ENCODE assay signal across 22 cellular contexts in the genomic region with DNA sequence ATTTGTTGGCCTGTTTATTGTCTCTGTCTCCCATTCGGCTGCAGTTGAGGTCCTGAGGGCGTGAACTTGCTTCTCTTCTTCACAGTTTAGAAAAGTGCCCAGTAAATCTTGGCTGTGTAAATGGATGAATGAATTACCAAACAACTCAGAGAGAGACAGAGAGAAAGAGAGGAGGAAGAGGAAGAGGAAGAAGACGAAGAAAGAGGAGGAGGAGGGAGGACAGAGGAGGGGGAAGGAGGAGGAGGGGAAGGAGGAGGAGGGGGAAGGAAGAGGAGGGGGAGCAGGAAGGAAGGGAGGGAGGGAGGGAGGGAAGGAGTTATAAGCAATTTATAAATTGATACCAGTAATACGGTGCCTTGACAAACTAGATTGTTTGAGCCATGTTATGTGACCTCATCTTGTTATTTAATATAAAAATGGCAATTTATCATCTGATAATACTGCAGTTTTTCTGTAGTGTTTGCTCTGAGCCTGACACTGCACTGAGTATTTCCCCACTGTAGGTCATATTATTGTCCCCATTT. TPM values are rescaled to one million over a fixed set of nuclear protein-coding genes. Genes with fewer than 3 reads are reported as not detected.
DNase-seq lines count a peak whose midpoint lies in the region; ATAC-seq and TF ChIP-seq lines count a peak whose summit lies in the region.
"Had no signal": no experiment of that assay in that cellular context is flagged by ENCODE, and none has a peak within 500 bp of the region (broad histone marks: within the 10 kb centered on the region; RNA-seq: fewer than 3 reads in every experiment).

No MANE protein-coding gene starts in this region.

- TF ChIP-seq CTCF in CD14-positive monocyte (IDR thresholded peaks at IDR 0.05), result no peak
- no peak for TF ChIP-seq CTCF in IMR-90 (conservative IDR thresholded peaks at IDR 0.05; ENCODE audit: low read depth, low read length)
- no peak for TF ChIP-seq CTCF in OCI-LY7 (conservative IDR thresholded peaks at IDR 0.05; ENCODE audit: low read length)

- H2BK20ac ChIP-seq in IMR-90 (ENCODE audit: low read depth, low read length), result peak overlapping the region; percentile 82; the same call in 1 of the 2 replicates

- peaks cover 0 to 2% (median 0%) of the 10 kb centered on the region in 7 donors for H3K9me3 Mint-ChIP-seq in CD14-positive monocyte
- H3K9me3 Mint-ChIP-seq: T-cell had no signal

- H2BK5ac ChIP-seq in IMR-90 (ENCODE audit: low read depth, low read length, poor library complexity, severe bottlenecking) (no peak overlapping the region), neuronal stem cell (ENCODE audit: low read length) (no peak overlapping the region)

- H4K8ac ChIP-seq in IMR-90 (ENCODE audit: low read depth in 2 of 2, low read length in 2 of 2) (no peak overlapping the region), neuronal stem cell (ENCODE audit: low read depth, low read length) (no peak overlapping the region)

- no peak for TF ChIP-seq RAD21 in IMR-90 (IDR thresholded peaks at IDR 0.05; ENCODE audit: low read length)

- peaks cover 55% of the 10 kb centered on the region for H3K4me1 Mint-ChIP-seq in CD14-positive monocyte

- H2AK5ac ChIP-seq in IMR-90 (ENCODE audit: low read depth, low read length) (peak overlapping the region; percentile 27; the same call in 1 of the 2 replicates), neuronal stem cell (ENCODE audit: low read depth, low read length) (no peak overlapping the region)

- intact Hi-C loops in CD14-positive monocyte (cut with micrococcal nuclease), result loop anchor here in 1 of 2 donors (5.0 kb wide), 1 partner anchor 33 kb away; no protein-coding TSS in a partner anchor
- intact Hi-C loops in IMR-90 (cut with micrococcal nuclease), result no loop called here
- intact Hi-C loops in OCI-LY7 (cut with micrococcal nuclease; ENCODE audit: unreplicated experiment), result no loop called here
- intact Hi-C loops in cardiac septum (cut with DNase I), result no loop called here

- H2BK12ac ChIP-seq in neuronal stem cell (ENCODE audit: low read length), result no peak overlapping the region

- H3K9ac ChIP-seq in IMR-90 (ENCODE audit: low read depth, low read length) (no peak overlapping the region), neuronal stem cell (ENCODE audit: low read depth, low read length, poor library complexity) (no peak overlapping the region)

- 50% methylated on average over 1 of the region's 4 CpGs; no CpG with 5 or more reads in 1 of the 2 experiments for WGBS in IMR-90 (ENCODE audit: extremely low coverage in 2 of 2, insufficient read length in 1 of 2), 2 experiments
- WGBS in neuronal stem cell (ENCODE audit: extremely low coverage in 2 of 2, insufficient read length in 2 of 2, insufficient replicate concordance in 1 of 2), 2 donors, result no CpG with 5 or more reads among the region's 4 CpGs

- H3K9me1 ChIP-seq in IMR-90 (ENCODE audit: insufficient read depth, low read length), result peaks cover 15% of the 10 kb centered on the region

- H3K56ac ChIP-seq in IMR-90 (ENCODE audit: extremely low read depth, insufficient read depth, low read length), result no peak overlapping the region

- peak overlapping the region; percentile 9; the same call in 1 of the 2 replicates for H4K91ac ChIP-seq in IMR-90 (ENCODE audit: insufficient read depth, low read depth, low read length)
- H4K91ac ChIP-seq in neuronal stem cell (ENCODE audit: low read depth, low read length, poor library complexity), result no peak overlapping the region

- in situ Hi-C loops in IMR-90 (cut with MboI; ENCODE audit: low sequenced_read_pairs), result no loop called here

- CTCF ChIA-PET in IMR-90 (lab: Yijun Ruan, JAX), result no interaction called here
- CTCF ChIA-PET in OCI-LY7 (lab: Charles Lee; ENCODE audit: unreplicated experiment), result interaction anchor here (0.9 kb wide), 1 partner anchor 33 kb away, joined by 3 read pairs; no protein-coding TSS in a partner anchor

- H3K36me3 ChIP-seq in IMR-90 (ENCODE audit: control insufficient read depth, insufficient read depth, low read length) (no peaks in the 10 kb centered on the region), OCI-LY7 (ENCODE audit: insufficient read depth, low read length) (no peaks in the 10 kb centered on the region), neuronal stem cell (replicated peaks in 1 of 2; ENCODE audit: control insufficient read depth in 2 of 2, insufficient read depth in 2 of 2, low read length in 2 of 2) (no peaks in the 10 kb centered on the region)

- H3K79me1 ChIP-seq in IMR-90 (ENCODE audit: low read depth in 1 of 2, low read length in 2 of 2) (no peaks in the 10 kb centered on the region), neuronal stem cell (ENCODE audit: low read depth, low read length) (no peaks in the 10 kb centered on the region)

- no peak overlapping the region for H3K4me3 ChIP-seq in IMR-90 (ENCODE audit: insufficient read depth, low read depth, low read length)
- H3K4me3 ChIP-seq in OCI-LY7 (ENCODE audit: low read depth, low read length, poor library complexity, severe bottlenecking), result no peak overlapping the region
- no peak overlapping the region for H3K4me3 ChIP-seq in neuronal stem cell (ENCODE audit: low read length in 2 of 2)

- peak overlapping the region; percentile 97 to 100 (median 99) for H3K27ac Mint-ChIP-seq in CD14-positive monocyte

- H3K18ac ChIP-seq in IMR-90 (ENCODE audit: low read depth, low read length) (no peak overlapping the region), neuronal stem cell (ENCODE audit: low read length) (no peak overlapping the region)

- H3K4me3 Mint-ChIP-seq in CD14-positive monocyte, result peak overlapping the region in 1 of 2 donors; percentile 29
- H3K4me3 Mint-ChIP-seq: T-cell had no signal

- ATAC-seq in IMR-90 (ENCODE audit: low read depth) (no peak), HG02870 (IDR thresholded peaks at IDR 0.05; ENCODE audit: unreplicated experiment) (no peak), HG03196 (IDR thresholded peaks at IDR 0.05; ENCODE audit: unreplicated experiment) (no peak)
- ATAC-seq: Right ventricle myocardium inferior, T-cell had no signal

- H2AK9ac ChIP-seq in IMR-90 (replicated peaks; ENCODE audit: low read depth, low read length, poor library complexity), result no peak overlapping the region

- H3K4me1 ChIP-seq in IMR-90 (ENCODE audit: control insufficient read depth, insufficient read depth, low read length), result peaks cover 10% of the 10 kb centered on the region
- peaks cover 14% of the 10 kb centered on the region for H3K4me1 ChIP-seq in OCI-LY7 (ENCODE audit: insufficient read depth, low read length, poor library complexity, severe bottlenecking)
- H3K4me1 ChIP-seq in neuronal stem cell (ENCODE audit: control insufficient read depth in 2 of 2, insufficient read depth in 1 of 2, low read depth in 1 of 2, low read length in 2 of 2), result peaks cover 0 to 2% of the 10 kb centered on the region in 2 donors

- H3K27me3 ChIP-seq in IMR-90 (ENCODE audit: control insufficient read depth, insufficient read depth, low read length), result peaks cover 18% of the 10 kb centered on the region
- peaks cover 0 to 45% (median 0%) of the 10 kb centered on the region in 3 experiments for H3K27me3 ChIP-seq in neuronal stem cell (ENCODE audit: control insufficient read depth in 3 of 3, insufficient read depth in 3 of 3, low read depth in 1 of 3, low read length in 3 of 3)

- H2AFZ ChIP-seq in IMR-90 (replicated peaks; ENCODE audit: low read length, poor library complexity) (no peak overlapping the region), OCI-LY7 (ENCODE audit: low read length) (0 out of 2 replicates have a peak overlapping the region, but pooled peaks have one; percentile 2), neuronal stem cell (ENCODE audit: low read length) (no peak overlapping the region)

- POLR2A ChIA-PET in IMR-90 (lab: Charles Lee; ENCODE audit: unreplicated experiment) (no interaction called here), OCI-LY7 (lab: Charles Lee) (no interaction called here)

- no peaks in the 10 kb centered on the region for H3K9me2 ChIP-seq in OCI-LY7 (ENCODE audit: insufficient read depth, low read length)

- no peaks in the 10 kb centered on the region for H3K79me2 ChIP-seq in OCI-LY7 (ENCODE audit: insufficient read depth, low read depth, low read length)

- H2BK120ac ChIP-seq in IMR-90 (ENCODE audit: low read depth, low read length) (peak overlapping the region; percentile 72), neuronal stem cell (ENCODE audit: low read depth, low read length) (no peak overlapping the region)

- DNase-seq in CD14-positive monocyte (ENCODE audit: low spot score), result no peak
- DNase-seq in IMR-90, result no peak
- DNase-seq in OCI-LY7 (ENCODE audit: low spot score), result no peak
- no peak for DNase-seq in neuronal stem cell (ENCODE audit: low spot score)
- DNase-seq in cardiac septum (ENCODE audit: low spot score), result no peak
- DNase-seq in DMS53 (lab: John Stamatoyannopoulos, UW), result no peak
- DNase-seq: COR-L47, DMS 273 treated with DMSO at 0.1 percent for 48 hours, GF-D8, KBM-7, NCI-H1048, NCI-H1436 treated with DMSO at 0.1 percent for 48 hours, NCI-H2029 treated with DMSO at 0.1 percent for 48 hours, NCI-H2171, NCI-H526, T-cell, T1000 had no signal

- peak overlapping the region; percentile 59; the same call in 1 of the 2 replicates for H3K4ac ChIP-seq in IMR-90 (ENCODE audit: low read depth, low read length)
- H3K4ac ChIP-seq in neuronal stem cell (ENCODE audit: low read length), result no peak overlapping the region

- peaks cover 0 to 4% (median 2%) of the 10 kb centered on the region in 3 donors for H3K27me3 Mint-ChIP-seq in CD14-positive monocyte (ENCODE audit: low read depth in 3 of 3)

- dilution Hi-C loops in IMR-90 (cut with HindIII; ENCODE audit: low sequenced_read_pairs, unreplicated experiment), result no loop called here

- H3K4me2 ChIP-seq in IMR-90 (ENCODE audit: low read depth, low read length), result no peak overlapping the region
- no peak overlapping the region for H3K4me2 ChIP-seq in OCI-LY7 (ENCODE audit: low read length)
- H3K4me2 ChIP-seq in neuronal stem cell (ENCODE audit: insufficient read depth, low read length, poor library complexity, severe bottlenecking), result no peak overlapping the region

- no peak overlapping the region for H4K5ac ChIP-seq in IMR-90 (ENCODE audit: low read depth, low read length)

- H3K27ac ChIP-seq in IMR-90 (ENCODE audit: insufficient read depth, low read length) (no peak overlapping the region), OCI-LY7 (ENCODE audit: low read depth, low read length, poor library complexity, severe bottlenecking) (no peak overlapping the region), neuronal stem cell (replicated peaks; ENCODE audit: low read length) (no peak overlapping the region)

- H3K36me3 Mint-ChIP-seq in CD14-positive monocyte, result peaks cover 79 to 88% of the 10 kb centered on the region in 2 donors
- H3K36me3 Mint-ChIP-seq: T-cell had no signal

- H3K9me3 ChIP-seq in IMR-90 (ENCODE audit: control insufficient read depth, insufficient read depth, low read length) (no peaks in the 10 kb centered on the region), OCI-LY7 (ENCODE audit: low read length) (no peaks in the 10 kb centered on the region), neuronal stem cell (replicated peaks in 1 of 2; ENCODE audit: control insufficient read depth in 2 of 2, insufficient read depth in 1 of 2, low read depth in 1 of 2, low read length in 2 of 2) (no peaks in the 10 kb centered on the region)

- H3K14ac ChIP-seq in IMR-90 (replicated peaks; ENCODE audit: low read depth, low read length) (0 out of 2 replicates have a peak overlapping the region, but pooled peaks have one; percentile 41), neuronal stem cell (ENCODE audit: low read length) (peak overlapping the region; percentile 58)

- BruUV-seq in IMR-90 (replicated peaks; lab: Mats Ljungman, UMichigan) (no TSS peak), OCI-LY7 (replicated peaks; lab: Mats Ljungman, UMichigan) (no TSS peak)

- H4K20me1 ChIP-seq in IMR-90 (ENCODE audit: insufficient read depth, low read length) (peaks cover 9% of the 10 kb centered on the region; the same call in 1 of the 2 replicates), OCI-LY7 (ENCODE audit: insufficient read depth, low read length) (no peaks in the 10 kb centered on the region)

- 0 out of 3 replicates have a peak overlapping the region, but pooled peaks have one; percentile 18 for H2BK15ac ChIP-seq in IMR-90 (ENCODE audit: low read depth, low read length)
- H2BK15ac ChIP-seq in neuronal stem cell (ENCODE audit: low read length), result no peak overlapping the region

- H3K23ac ChIP-seq in IMR-90 (ENCODE audit: low read depth, low read length), result peak overlapping the region; percentile 27; the same call in 1 of the 2 replicates
- no peak overlapping the region for H3K23ac ChIP-seq in neuronal stem cell (ENCODE audit: low read depth, low read length, poor library complexity)

- no peak for TF ChIP-seq POLR2A in IMR-90 (IDR thresholded peaks at IDR 0.05; ENCODE audit: low read depth, low read length)

RNA-seq across cellular contexts. Expression of a gene that starts 18.7 kb away (rescaled TPM):
- 100 to 1,000 TPM; 526 to 688 TPM for polyA plus RNA-seq in CD14-positive monocyte
- not detected in 2 replicates for total RNA-seq in IMR-90 (2012; rRNA removed)
- not detected in 2 replicates for polyA plus RNA-seq in IMR-90 (2012; rRNA removed)
- not detected in 2 replicates for polyA plus RNA-seq in IMR-90 (2012; cell fraction: cytosol; rRNA removed)
- not detected in 2 replicates for polyA plus RNA-seq in IMR-90 (2012; cell fraction: nucleus; rRNA removed; ENCODE audit: low replicate concordance)
- 0.19 TPM in 1 of 2 replicates, not detected in the other for total RNA-seq in OCI-LY7 (2014; rRNA removed; shearing (Covaris generic))
- 2.2 and 3.2 TPM in 2 replicates for total RNA-seq in OCI-LY7 (2022)
- 0.25 TPM for polyA plus RNA-seq in neuronal stem cell (2013, experiment 1 of 2)
- polyA plus RNA-seq in neuronal stem cell (2013, experiment 2 of 2), result 0.14 TPM
- total RNA-seq in cardiac septum, result 5.5 TPM
- total RNA-seq: Daoy, SK-MEL-5 had no signal

RNA-seq across cellular contexts. Expression of a gene that starts 38.8 kb away (rescaled TPM):
- polyA plus RNA-seq in CD14-positive monocyte (10 to 100 TPM; 49.7 to 78.5 TPM), IMR-90 (2012; rRNA removed) (59.1 and 62.0 TPM in 2 replicates)
- total RNA-seq in IMR-90 (2012; rRNA removed) (31.1 and 35.3 TPM in 2 replicates), OCI-LY7 (2022) (38.9 and 40.7 TPM in 2 replicates), cardiac septum (31.6 TPM)
- polyA plus RNA-seq in IMR-90 (2012; cell fraction: cytosol; rRNA removed), result 32.6 and 42.6 TPM in 2 replicates
- polyA plus RNA-seq in IMR-90 (2012; cell fraction: nucleus; rRNA removed; ENCODE audit: low replicate concordance), result 54.6 and 63.8 TPM in 2 replicates
- total RNA-seq in OCI-LY7 (2014; rRNA removed; shearing (Covaris generic)), result 16.6 and 20.8 TPM in 2 replicates
- polyA plus RNA-seq in neuronal stem cell (2013, experiment 1 of 2), result 48.3 TPM
- 48.3 TPM for polyA plus RNA-seq in neuronal stem cell (2013, experiment 2 of 2)
